1 cellular context compared by ENCODE assay signal in genomic region chr1:95384570-95384969, GRCh38.
TF ChIP-seq lines count a peak whose summit lies in the region.

No MANE protein-coding gene starts in this region.

TF ChIP-seq in K562, 482 proteins besides CTCF, POLR2A, EP300 and RAD21 (continued from another document):
- TF ChIP-seq REST (CRISPR knock-in tag; IDR thresholded peaks at IDR 0.05; ENCODE audit: low read depth) = peak; percentile 92
- no peak for TF ChIP-seq CAMTA2 (CRISPR knock-in tag; conservative IDR thresholded peaks at IDR 0.05)
- peak; percentile 72 for TF ChIP-seq BHLHE40 (IDR thresholded peaks at IDR 0.05; ENCODE audit: low read length)
- TF ChIP-seq MIER1 (IDR thresholded peaks at IDR 0.05; ENCODE audit: low read depth) = peak; percentile 84
- TF ChIP-seq CBFA2T3 (IDR thresholded peaks at IDR 0.05) = no peak
- TF ChIP-seq ZNF324 (CRISPR knock-in tag; IDR thresholded peaks at IDR 0.05) = no peak
- TF ChIP-seq TRIM28 (IDR thresholded peaks at IDR 0.05) = no peak
- no peak for TF ChIP-seq TAF1 (IDR thresholded peaks at IDR 0.05; ENCODE audit: control insufficient read depth, extremely low read depth, insufficient read depth, low read length, severe bottlenecking)
- TF ChIP-seq HBP1 (CRISPR knock-in tag; IDR thresholded peaks at IDR 0.05) = no peak
- TF ChIP-seq ZNF41 (CRISPR knock-in tag; conservative IDR thresholded peaks at IDR 0.05) = no peak
- no peak for TF ChIP-seq CHCHD3 (CRISPR knock-in tag; IDR thresholded peaks at IDR 0.05)
- no peak for TF ChIP-seq E4F1 (CRISPR knock-in tag; IDR thresholded peaks at IDR 0.05; ENCODE audit: borderline replicate concordance)
- TF ChIP-seq GTF2F1 (IDR thresholded peaks at IDR 0.05; ENCODE audit: low read depth, low read length) = no peak
